In the genomic region with DNA sequence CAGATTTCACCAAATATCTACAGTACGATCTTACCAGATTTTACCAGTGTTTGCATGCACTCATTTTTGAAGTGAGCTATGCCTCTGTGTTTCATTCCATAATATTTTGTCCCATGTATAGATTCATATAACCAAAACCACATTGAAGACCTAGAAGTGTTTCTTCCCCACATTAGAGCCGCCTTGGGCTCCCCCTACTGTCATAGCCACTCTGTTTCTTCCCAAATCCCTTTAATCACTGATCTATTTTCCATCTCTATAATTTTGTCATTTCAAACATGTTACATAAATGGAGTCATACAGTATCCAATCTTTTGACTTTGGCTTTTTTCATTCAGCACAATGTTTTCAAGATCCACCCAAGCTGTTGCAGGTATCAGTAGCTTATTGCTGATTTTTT, we compare ENCODE assay signal across 1 cellular context.
TF ChIP-seq lines count a peak whose summit lies in the region.

No MANE protein-coding gene starts in this region.

TF ChIP-seq in GM12878, 131 proteins besides CTCF, POLR2A, EP300 and RAD21:
- no peak for TF ChIP-seq WRNIP1 (IDR thresholded peaks at IDR 0.05; ENCODE audit: borderline replicate concordance, low read depth, low read length)
- no peak for TF ChIP-seq RBBP5 (conservative IDR thresholded peaks at IDR 0.05)
- TF ChIP-seq MEF2A (IDR thresholded peaks at IDR 0.05; ENCODE audit: insufficient read depth, low read depth, low read length): no peak
- TF ChIP-seq PML (IDR thresholded peaks at IDR 0.05; ENCODE audit: low read length): no peak
- TF ChIP-seq, protein P1, sequence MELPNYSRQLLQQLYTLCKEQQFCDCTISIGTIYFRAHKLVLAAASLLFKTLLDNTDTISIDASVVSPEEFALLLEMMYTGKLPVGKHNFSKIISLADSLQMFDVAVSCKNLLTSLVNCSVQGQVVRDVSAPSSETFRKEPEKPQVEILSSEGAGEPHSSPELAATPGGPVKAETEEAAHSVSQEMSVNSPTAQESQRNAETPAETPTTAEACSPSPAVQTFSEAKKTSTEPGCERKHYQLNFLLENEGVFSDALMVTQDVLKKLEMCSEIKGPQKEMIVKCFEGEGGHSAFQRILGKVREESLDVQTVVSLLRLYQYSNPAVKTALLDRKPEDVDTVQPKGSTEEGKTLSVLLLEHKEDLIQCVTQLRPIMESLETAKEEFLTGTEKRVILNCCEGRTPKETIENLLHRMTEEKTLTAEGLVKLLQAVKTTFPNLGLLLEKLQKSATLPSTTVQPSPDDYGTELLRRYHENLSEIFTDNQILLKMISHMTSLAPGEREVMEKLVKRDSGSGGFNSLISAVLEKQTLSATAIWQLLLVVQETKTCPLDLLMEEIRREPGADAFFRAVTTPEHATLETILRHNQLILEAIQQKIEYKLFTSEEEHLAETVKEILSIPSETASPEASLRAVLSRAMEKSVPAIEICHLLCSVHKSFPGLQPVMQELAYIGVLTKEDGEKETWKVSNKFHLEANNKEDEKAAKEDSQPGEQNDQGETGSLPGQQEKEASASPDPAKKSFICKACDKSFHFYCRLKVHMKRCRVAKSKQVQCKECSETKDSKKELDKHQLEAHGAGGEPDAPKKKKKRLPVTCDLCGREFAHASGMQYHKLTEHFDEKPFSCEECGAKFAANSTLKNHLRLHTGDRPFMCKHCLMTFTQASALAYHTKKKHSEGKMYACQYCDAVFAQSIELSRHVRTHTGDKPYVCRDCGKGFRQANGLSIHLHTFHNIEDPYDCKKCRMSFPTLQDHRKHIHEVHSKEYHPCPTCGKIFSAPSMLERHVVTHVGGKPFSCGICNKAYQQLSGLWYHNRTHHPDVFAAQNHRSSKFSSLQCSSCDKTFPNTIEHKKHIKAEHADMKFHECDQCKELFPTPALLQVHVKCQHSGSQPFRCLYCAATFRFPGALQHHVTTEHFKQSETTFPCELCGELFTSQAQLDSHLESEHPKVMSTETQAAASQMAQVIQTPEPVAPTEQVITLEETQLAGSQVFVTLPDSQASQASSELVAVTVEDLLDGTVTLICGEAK (IDR thresholded peaks at IDR 0.05; ENCODE audit: borderline replicate concordance): no peak
